9 cellular contexts compared by ENCODE assay signal in genomic region chr10:23656735-23657134, GRCh38.
DNase-seq lines count a peak whose midpoint lies in the region; ATAC-seq, FAIRE-seq and TF ChIP-seq lines count a peak whose summit lies in the region.
"Had no signal": no experiment of that assay in that cellular context is flagged by ENCODE, and none has a peak within 500 bp of the region (broad histone marks: within the 10 kb centered on the region; RNA-seq: fewer than 3 reads in every experiment).

No MANE protein-coding gene starts in this region.

- peaks cover 6% of the 10 kb centered on the region for H3K4me1 Mint-ChIP-seq in stimulated activated naive CD8-positive, alpha-beta T cell treated with anti-CD3 and anti-CD28 coated beads, Interleukin-15, amount 100 ng/mL, for 72 hours

- TF ChIP-seq CTCF in RWPE2 (IDR thresholded peaks at IDR 0.05; ENCODE audit: poor library complexity, severe bottlenecking), result peak; percentile 59

- no peak overlapping the region for H3K27ac Mint-ChIP-seq in stimulated activated naive CD8-positive, alpha-beta T cell treated with anti-CD3 and anti-CD28 coated beads, Interleukin-15, amount 100 ng/mL, for 72 hours

- no peaks in the 10 kb centered on the region for H3K9me3 ChIP-seq in RWPE2 (ENCODE audit: severe bottlenecking)

- no peak for DNase-seq in stimulated activated naive CD8-positive, alpha-beta T cell treated with anti-CD3 and anti-CD28 coated beads, Interleukin-15, amount 100 ng/mL, for 72 hours
- DNase-seq in stimulated activated naive CD8-positive, alpha-beta T cell treated with anti-CD3 and anti-CD28 coated beads, Interleukin-15, Interleukin-2, amounts not matched to agents 100 U/mL and 50 U/mL, for 24 hours, result no peak
- no peak for DNase-seq in RWPE2 (ENCODE audit: low spot score)
- DNase-seq in iris pigment epithelial cell (ENCODE audit: low read depth), result peak; percentile 1
- DNase-seq in NCI-H2029 (lab: John Stamatoyannopoulos, UW), result no peak
- no peak for DNase-seq in 8988T
- DNase-seq in GM19239 (ENCODE audit: insufficient read length, low spot score), result no peak
- DNase-seq: COR-L47 had no signal

- peaks cover 21% of the 10 kb centered on the region for H3K27me3 Mint-ChIP-seq in stimulated activated naive CD8-positive, alpha-beta T cell treated with anti-CD3 and anti-CD28 coated beads, Interleukin-15, amount 100 ng/mL, for 72 hours

- no peak overlapping the region for H3K4me3 Mint-ChIP-seq in stimulated activated naive CD8-positive, alpha-beta T cell treated with anti-CD3 and anti-CD28 coated beads, Interleukin-15, amount 100 ng/mL, for 72 hours

- H3K9me3 Mint-ChIP-seq in stimulated activated naive CD8-positive, alpha-beta T cell treated with anti-CD3 and anti-CD28 coated beads, Interleukin-15, amount 100 ng/mL, for 72 hours, result peaks cover 0 to 10% of the 10 kb centered on the region in 2 donors

- no peak for FAIRE-seq in GM19239 (lab: Jason Lieb, UNC)

- H3K4me3 ChIP-seq in RWPE2 (ENCODE audit: severe bottlenecking), result no peak overlapping the region

- no peak overlapping the region for H3K27ac ChIP-seq in RWPE2 (ENCODE audit: poor library complexity, severe bottlenecking)

- H3K27me3 ChIP-seq in RWPE2 (ENCODE audit: insufficient read depth, poor library complexity, severe bottlenecking), result peaks cover 1% of the 10 kb centered on the region

- ATAC-seq in stimulated activated naive CD8-positive, alpha-beta T cell treated with anti-CD3 and anti-CD28 coated beads, Interleukin-15, amount 100 ng/mL, for 72 hours, result peak; percentile 42
- ATAC-seq in stimulated activated naive CD8-positive, alpha-beta T cell treated with anti-CD3 and anti-CD28 coated beads, Interleukin-15, Interleukin-2, amounts not matched to agents 100 U/mL and 50 U/mL, for 24 hours, result no peak
- ATAC-seq in RWPE2 (ENCODE audit: low read depth) (no peak), HG03521 (IDR thresholded peaks at IDR 0.05; ENCODE audit: unreplicated experiment) (no peak)

- H3K36me3 ChIP-seq in RWPE2 (ENCODE audit: low read depth), result no peaks in the 10 kb centered on the region

- H3K4me1 ChIP-seq in RWPE2 (ENCODE audit: insufficient read depth, poor library complexity, severe bottlenecking), result no peaks in the 10 kb centered on the region
